Comparison of ENCODE assay signal across 1 cellular context in genomic region chr11:65261591-65262380, GRCh38.
TF ChIP-seq lines count a peak whose summit lies in the region.

TSS of gene POLA2 (plus strand) at chr11:65261962. CDS start at chr11:65262293, 331 bp downstream.

TF ChIP-seq in HEK293, 187 proteins besides CTCF, POLR2A, EP300 and RAD21 (continued from another document):
- TF ChIP-seq ZFHX2 (tag by site-specific recombination; conservative IDR thresholded peaks at IDR 0.05) (peak; percentile 78), GLIS2 (tag by site-specific recombination; IDR thresholded peaks at IDR 0.05) (0 out of 2 replicates have a peak, but pooled peaks have one; percentile 22), ZNF19 (tag by site-specific recombination; IDR thresholded peaks at IDR 0.05; ENCODE audit: low read depth) (no peak), ZNF571 (tag by site-specific recombination; IDR thresholded peaks at IDR 0.05) (no peak), ZNF202 (tag by site-specific recombination; IDR thresholded peaks at IDR 0.05; ENCODE audit: borderline replicate concordance) (no peak), PRDM6 (tag by site-specific recombination; IDR thresholded peaks at IDR 0.05) (no peak), ZNF221 (tag by site-specific recombination; IDR thresholded peaks at IDR 0.05; ENCODE audit: borderline replicate concordance) (no peak), ZNF341 (tag by site-specific recombination; IDR thresholded peaks at IDR 0.05; ENCODE audit: low read depth) (peak; percentile 30; the same call in 1 of the 2 replicates), WT1 (tag by site-specific recombination; IDR thresholded peaks at IDR 0.05) (0 out of 2 replicates have a peak, but pooled peaks have one; percentile 2), BCL11A (tag by site-specific recombination; IDR thresholded peaks at IDR 0.05; ENCODE audit: low read depth) (no peak), SP3 (tag by site-specific recombination; IDR thresholded peaks at IDR 0.05) (0 out of 2 replicates have a peak, but pooled peaks have one; percentile 31), ZNF521 (tag by site-specific recombination; IDR thresholded peaks at IDR 0.05) (no peak), ZFP3 (tag by site-specific recombination; IDR thresholded peaks at IDR 0.05; ENCODE audit: low read depth) (no peak), ZNF211 (tag by site-specific recombination; IDR thresholded peaks at IDR 0.05; ENCODE audit: low read depth) (no peak), EGR2 (tag by site-specific recombination; IDR thresholded peaks at IDR 0.05; ENCODE audit: low read depth) (peak; percentile 30; the same call in 1 of the 2 replicates), OSR2 (tag by site-specific recombination; IDR thresholded peaks at IDR 0.05) (peak; percentile 45; the same call in 1 of the 2 replicates), ZNF148 (tag by site-specific recombination; IDR thresholded peaks at IDR 0.05; ENCODE audit: borderline replicate concordance) (no peak), SP7 (tag by site-specific recombination; IDR thresholded peaks at IDR 0.05) (peak; percentile 36; the same call in 1 of the 2 replicates), ZBTB49 (tag by site-specific recombination; IDR thresholded peaks at IDR 0.05; ENCODE audit: low read depth) (no peak), ZNF768 (tag by site-specific recombination; IDR thresholded peaks at IDR 0.05) (no peak), ZNF791 (tag by site-specific recombination; IDR thresholded peaks at IDR 0.05) (no peak), ZNF777 (tag by site-specific recombination; IDR thresholded peaks at IDR 0.05; ENCODE audit: borderline replicate concordance) (no peak), SP2 (tag by site-specific recombination; IDR thresholded peaks at IDR 0.05) (peak; percentile 69), ZNF529 (tag by site-specific recombination; IDR thresholded peaks at IDR 0.05; ENCODE audit: insufficient replicate concordance) (no peak), ZNF239 (tag by site-specific recombination; IDR thresholded peaks at IDR 0.05) (no peak), ZSCAN30 (tag by site-specific recombination; IDR thresholded peaks at IDR 0.05) (no peak), ZNF335 (tag by site-specific recombination; conservative IDR thresholded peaks at IDR 0.05) (peak; percentile 86), ZNF366 (tag by site-specific recombination; conservative IDR thresholded peaks at IDR 0.05) (0 out of 2 replicates have a peak, but pooled peaks have one; percentile 32), ZNF501 (tag by site-specific recombination; IDR thresholded peaks at IDR 0.05) (peak; percentile 18; the same call in 1 of the 2 replicates), ZNF660 (tag by site-specific recombination; IDR thresholded peaks at IDR 0.05) (peak; percentile 39), PBX3 (CRISPR knock-in tag; IDR thresholded peaks at IDR 0.05) (no peak), ZNF37A (tag by site-specific recombination; IDR thresholded peaks at IDR 0.05) (no peak), ZNF394 (tag by site-specific recombination; IDR thresholded peaks at IDR 0.05; ENCODE audit: borderline replicate concordance) (no peak; the same call in 1 of the 2 replicates), ZIC2 (tag by site-specific recombination; IDR thresholded peaks at IDR 0.05) (0 out of 2 replicates have a peak, but pooled peaks have one; percentile 20), ZXDB (tag by site-specific recombination; IDR thresholded peaks at IDR 0.05) (0 out of 2 replicates have a peak, but pooled peaks have one; percentile 15), ZNF544 (tag by site-specific recombination; IDR thresholded peaks at IDR 0.05) (no peak), PRDM4 (tag by site-specific recombination; IDR thresholded peaks at IDR 0.05) (no peak), ZBTB26 (tag by site-specific recombination; optimal IDR thresholded peaks at IDR 0.05) (peak; percentile 97), ZNF223 (tag by site-specific recombination; IDR thresholded peaks at IDR 0.05) (no peak), ZNF621 (tag by site-specific recombination; IDR thresholded peaks at IDR 0.05) (no peak)
